ENCODE assay signal across 32 cellular contexts in the genomic region with DNA sequence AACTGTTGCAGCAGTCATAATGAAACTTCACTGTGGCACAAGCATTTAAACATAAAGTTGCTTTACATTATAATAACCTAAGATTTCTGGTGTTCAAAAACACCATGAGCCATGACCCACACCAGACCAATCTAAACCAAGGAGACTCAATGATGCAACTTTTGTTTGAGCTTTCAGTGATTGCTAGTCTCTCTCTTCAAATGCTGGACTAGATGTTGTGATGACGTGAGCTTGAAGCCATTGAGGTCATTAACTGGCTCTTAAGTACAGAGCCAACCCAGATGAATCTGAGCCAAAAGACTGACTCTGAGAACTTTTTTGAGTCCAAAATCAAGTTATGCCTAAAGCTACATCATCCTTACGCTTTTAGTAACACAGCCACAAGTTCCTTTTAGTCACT.
"Had no signal": no experiment of that assay in that cellular context is flagged by ENCODE, and none has a peak within 500 bp of the region (broad histone marks: within the 10 kb centered on the region; RNA-seq: fewer than 3 reads in every experiment).

No MANE protein-coding gene starts in this region.

- H3K4me1 ChIP-seq: Peyer's patch had no signal

- H3K36me3 ChIP-seq: brain microvascular endothelial cell, WERI-Rb-1 had no signal

- H3K4me3 Mint-ChIP-seq: activated CD4-positive, alpha-beta memory T cell treated with anti-CD3 and anti-CD28 coated beads, Interleukin-2, amount 10 ng/mL, durations not matched to agents 7 days and 5 days; activated CD8-positive, alpha-beta memory T cell treated with anti-CD3 and anti-CD28 coated beads, Interleukin-2, amount 10 ng/mL, durations not matched to agents 7 days and 5 days; activated naive CD8-positive, alpha-beta T cell treated with anti-CD3 and anti-CD28 coated beads for 36 hours; activated T-cell treated with anti-CD3 and anti-CD28 coated beads, Interleukin-2, amount 50 U/mL, for 72 hours; activated T-helper 17 cell treated with anti-CD3 and anti-CD28 coated beads, Interleukin-2, amount 50 U/mL, for 72 hours; T-cell had no signal

- H3K4me1 Mint-ChIP-seq: activated naive CD8-positive, alpha-beta T cell treated with anti-CD3 and anti-CD28 coated beads for 36 hours; activated T-helper 17 cell treated with anti-CD3 and anti-CD28 coated beads, Interleukin-2, amount 50 U/mL, for 72 hours; T-cell had no signal

- DNase-seq: activated CD4-positive, alpha-beta memory T cell treated with anti-CD3 and anti-CD28 coated beads, Interleukin-2, amount 10 ng/mL, durations not matched to agents 7 days and 5 days; activated CD4-positive, alpha-beta T cell treated with anti-CD3 and anti-CD28 coated beads for 1 hour; activated CD4-positive, alpha-beta T cell treated with anti-CD3 and anti-CD28 coated beads for 48 hours; activated CD4-positive, CD25-positive, alpha-beta regulatory T cell; activated CD8-positive, alpha-beta memory T cell treated with anti-CD3 and anti-CD28 coated beads for 24 hours; activated CD8-positive, alpha-beta memory T cell treated with anti-CD3 and anti-CD28 coated beads, Interleukin-2, amount 10 ng/mL, durations not matched to agents 7 days and 5 days; activated effector memory CD4-positive, alpha-beta T cell treated with anti-CD3 and anti-CD28 coated beads, Interleukin-2, amount 50 U/mL, for 16 hours; activated naive CD4-positive, alpha-beta T cell; activated naive CD4-positive, alpha-beta T cell treated with anti-CD3 and anti-CD28 coated beads, Interleukin-2, amount 50 U/mL, for 16 hours; activated naive CD8-positive, alpha-beta T cell treated with anti-CD3 and anti-CD28 coated beads for 36 hours; activated T-cell treated with anti-CD3 and anti-CD28 coated beads, Interleukin-2, amount 50 U/mL, for 1 hour; activated T-cell treated with anti-CD3 and anti-CD28 coated beads, Interleukin-2, amount 50 U/mL, for 72 hours; amniotic stem cell; aorta; brain microvascular endothelial cell; NCI-H1105; NCI-H1417 treated with DMSO at 0.1 percent for 48 hours; NCI-H187 treated with DMSO at 0.1 percent for 48 hours; NCI-H2081; NCI-H226; NCI-H446 treated with DMSO at 0.1 percent for 48 hours; NCI-H524 treated with DMSO at 0.1 percent for 48 hours; Peyer's patch; RPMI8226; SIG-M5; T-cell; T-helper 2 cell; T-helper 9 cell; WERI-Rb-1 had no signal

- H3K27me3 Mint-ChIP-seq: activated CD4-positive, alpha-beta memory T cell treated with anti-CD3 and anti-CD28 coated beads, Interleukin-2, amount 10 ng/mL, durations not matched to agents 7 days and 5 days; activated CD8-positive, alpha-beta memory T cell treated with anti-CD3 and anti-CD28 coated beads, Interleukin-2, amount 10 ng/mL, durations not matched to agents 7 days and 5 days; activated naive CD8-positive, alpha-beta T cell treated with anti-CD3 and anti-CD28 coated beads for 36 hours; activated T-helper 17 cell treated with anti-CD3 and anti-CD28 coated beads, Interleukin-2, amount 50 U/mL, for 72 hours; T-cell had no signal

- H3K27ac Mint-ChIP-seq: activated CD4-positive, alpha-beta memory T cell treated with anti-CD3 and anti-CD28 coated beads, Interleukin-2, amount 10 ng/mL, durations not matched to agents 7 days and 5 days; activated CD8-positive, alpha-beta memory T cell treated with anti-CD3 and anti-CD28 coated beads, Interleukin-2, amount 10 ng/mL, durations not matched to agents 7 days and 5 days; activated naive CD8-positive, alpha-beta T cell treated with anti-CD3 and anti-CD28 coated beads for 36 hours; activated T-cell treated with anti-CD3 and anti-CD28 coated beads, Interleukin-2, amount 50 U/mL, for 72 hours; activated T-helper 17 cell treated with anti-CD3 and anti-CD28 coated beads, Interleukin-2, amount 50 U/mL, for 72 hours; T-cell had no signal

- H3K27ac ChIP-seq: brain microvascular endothelial cell, cardiac muscle cell, Peyer's patch, WERI-Rb-1 had no signal

- H3K4me3 ChIP-seq: cardiac muscle cell, Peyer's patch had no signal

- ATAC-seq: activated CD8-positive, alpha-beta memory T cell treated with anti-CD3 and anti-CD28 coated beads, Interleukin-2, amount 10 ng/mL, durations not matched to agents 7 days and 5 days; activated T-cell treated with anti-CD3 and anti-CD28 coated beads, Interleukin-2, amount 50 U/mL, for 72 hours; activated T-helper 17 cell treated with anti-CD3 and anti-CD28 coated beads, Interleukin-2, amount 50 U/mL, for 72 hours; SK-N-SH treated with all-trans-retinoic acid at 6 μM for 48 hours; T-cell had no signal

- H3K9me3 ChIP-seq: Peyer's patch had no signal

- H3K27me3 ChIP-seq: brain microvascular endothelial cell, cardiac muscle cell, Peyer's patch had no signal

- H3K9me3 Mint-ChIP-seq: activated CD4-positive, alpha-beta memory T cell treated with anti-CD3 and anti-CD28 coated beads, Interleukin-2, amount 10 ng/mL, durations not matched to agents 7 days and 5 days; activated naive CD8-positive, alpha-beta T cell treated with anti-CD3 and anti-CD28 coated beads for 36 hours; activated T-cell treated with anti-CD3 and anti-CD28 coated beads, Interleukin-2, amount 50 U/mL, for 72 hours; activated T-helper 17 cell treated with anti-CD3 and anti-CD28 coated beads, Interleukin-2, amount 50 U/mL, for 72 hours; T-cell had no signal
